ENCODE assay signal across 8 cellular contexts in genomic region chr6:166626177-166627038, GRCh38. TPM values are rescaled to one million over a fixed set of nuclear protein-coding genes. Genes with fewer than 3 reads are reported as not detected.
DNase-seq lines count a peak whose midpoint lies in the region; ATAC-seq, FAIRE-seq and TF ChIP-seq lines count a peak whose summit lies in the region.

No MANE protein-coding gene starts in this region.

- H4K20me1 ChIP-seq in DND-41 (ENCODE audit: insufficient read depth, low read length): no peaks in the 10 kb centered on the region

- no peaks in the 10 kb centered on the region for H3K36me3 ChIP-seq in DND-41 (ENCODE audit: insufficient read depth, low read length)
- no peaks in the 10 kb centered on the region for H3K36me3 ChIP-seq in gastroesophageal sphincter
- H3K36me3 ChIP-seq in pancreas: no peaks in the 10 kb centered on the region

- no peak for FAIRE-seq in pancreas (lab: Jason Lieb, UNC)

- peak overlapping the region; percentile 71 for H3K4me2 ChIP-seq in DND-41 (ENCODE audit: insufficient read depth, low read length)

- H3K9me3 ChIP-seq in DND-41 (ENCODE audit: insufficient read depth, low read length, severe bottlenecking): no peaks in the 10 kb centered on the region
- H3K9me3 ChIP-seq in gastroesophageal sphincter: no peaks in the 10 kb centered on the region
- H3K9me3 ChIP-seq in pancreas: no peaks in the 10 kb centered on the region

- CTCF ChIA-PET in HEK293T (lab: Yijun Ruan, JAX): no interaction called here

- peaks cover 20% of the 10 kb centered on the region for H3K4me1 ChIP-seq in DND-41 (ENCODE audit: insufficient read depth, low read length)
- peaks cover 0 to 62% (median 16%) of the 10 kb centered on the region in 3 donors for H3K4me1 ChIP-seq in gastroesophageal sphincter
- H3K4me1 ChIP-seq in pancreas: peaks cover 0 to 20% (median 18%) of the 10 kb centered on the region in 3 donors

- ATAC-seq in DND-41 (ENCODE audit: insufficient read depth, low read depth) (no peak), gastroesophageal sphincter (peak; percentile 0), pancreas (peak; percentile 0 to 21 (median 3)), HG03108 (IDR thresholded peaks at IDR 0.05; ENCODE audit: unreplicated experiment) (no peak)

- POLR2A ChIA-PET in HEK293T (lab: Yijun Ruan, JAX): interaction anchor here (1.0 to 2.0 kb wide), 2 partner anchors 8 to 13 kb away, joined by 3 to 8 read pairs; no protein-coding TSS in a partner anchor

- DNase-seq in DND-41 (no peak), HEK293T (ENCODE audit: extremely low spot score) (peak; percentile 28), NCI-H345 treated with DMSO at 0.1 percent for 48 hours (lab: John Stamatoyannopoulos, UW; ENCODE audit: unreplicated experiment) (peak; percentile 18), pancreas (peak in 5 of 6 donors; percentile 32 to 81 (median 56)), COLO829 (ENCODE audit: low spot score) (no peak)
- peak; percentile 19 for DNase-seq in activated effector memory CD4-positive, alpha-beta T cell treated with Interleukin-2 at 50 U/mL for 16 hours

- H3K27me3 ChIP-seq in DND-41 (ENCODE audit: insufficient read depth, low read length, poor library complexity) (peaks cover 25% of the 10 kb centered on the region), gastroesophageal sphincter (no peaks in the 10 kb centered on the region), pancreas (no peaks in the 10 kb centered on the region)

- TF ChIP-seq POLR2A in gastroesophageal sphincter (IDR thresholded peaks at IDR 0.05): no peak

- no peak for TF ChIP-seq EP300 in gastroesophageal sphincter (IDR thresholded peaks at IDR 0.05)

- peak overlapping the region; percentile 47 for H3K9ac ChIP-seq in DND-41 (ENCODE audit: low read depth, low read length)

- intact Hi-C loops in pancreas (cut with DNase I): no loop called here

- 3 to 8% methylated on average over 4 to 19 of the region's 67 CpGs for WGBS in gastroesophageal sphincter (ENCODE audit: low coverage in 1 of 2), 2 donors
- WGBS in pancreas, 2 donors: 1% methylated on average over 67 of the region's 67 CpGs

- H3K27ac ChIP-seq in DND-41 (ENCODE audit: low read length) (no peak overlapping the region), gastroesophageal sphincter (peak overlapping the region in 3 of 4 donors; percentile 85 to 90 (median 87)), pancreas (peak overlapping the region; percentile 78 to 84 (median 82))

- no peaks in the 10 kb centered on the region for H3K79me2 ChIP-seq in DND-41 (ENCODE audit: insufficient read depth, low read length)

- H3K4me3 ChIP-seq in DND-41 (ENCODE audit: low read depth in 1 of 2, low read length in 2 of 2): peak overlapping the region in 1 of 2 experiments; percentile 57; a peak in 2 of 4 replicates
- H3K4me3 ChIP-seq in gastroesophageal sphincter: peak overlapping the region; percentile 73 to 91
- peak overlapping the region; percentile 50 to 96 (median 86) for H3K4me3 ChIP-seq in pancreas

- H2AFZ ChIP-seq in DND-41 (ENCODE audit: low read depth, low read length): no peak overlapping the region

- TF ChIP-seq CTCF in DND-41 (IDR thresholded peaks at IDR 0.05; ENCODE audit: borderline replicate concordance, extremely low read depth, low read length, poor library complexity, severe bottlenecking) (no peak), gastroesophageal sphincter (IDR thresholded peaks at IDR 0.05) (no peak), pancreas (IDR thresholded peaks at IDR 0.05) (no peak)

TF ChIP-seq in HEK293T, 16 proteins besides CTCF, POLR2A, EP300 and RAD21:
- peak; percentile 31 for TF ChIP-seq L3MBTL2 (conservative IDR thresholded peaks at IDR 0.05)
- TF ChIP-seq NFRKB (IDR thresholded peaks at IDR 0.05): no peak
TF ChIP-seq in HEK293T: peak in this region for 1.

RNA-seq across cellular contexts. Expression of gene RPS6KA2, which starts 0.6 kb away (rescaled TPM):
- total RNA-seq in gastroesophageal sphincter: 100 to 1,000 TPM in 1 of 4 donors, 10 to 100 TPM in 3; 55.4 to 119 (median 76.4) TPM
- total RNA-seq in pancreas: 10 to 100 TPM; 17.3 to 95.4 (median 23.6) TPM
- polyA plus RNA-seq in pancreas: 10 to 100 TPM in 1 of 2 donors, 1 to 10 TPM in 1; 7.9 to 11.2 TPM

RNA-seq across cellular contexts. Expression of gene RAMACL, which starts 39.9 kb away (rescaled TPM):
- total RNA-seq in gastroesophageal sphincter (1 to 10 TPM in 3 of 4 donors, under 1 TPM in 1; 0.27 to 2.5 (median 1.7) TPM), pancreas (1 to 10 TPM in 4 of 6 donors, under 1 TPM in 2; 0.72 to 3.1 (median 1.6) TPM)
- polyA plus RNA-seq in pancreas: under 1 TPM; 0.33 to 0.49 TPM

Comparison
In these comparisons a context has a peak if more than half of its experiments do, and no peak if none do; other contexts are left out.
1. ATAC-seq: peak in gastroesophageal sphincter (single experiment) and pancreas (4 of 4); none in DND-41 (single experiment) and HG03108 (single experiment).
2. DNase-seq: peak in HEK293T (single experiment), NCI-H345 treated with DMSO at 0.1 percent for 48 hours (single experiment), activated effector memory CD4-positive, alpha-beta T cell treated with Interleukin-2 at 50 U/mL for 16 hours (single experiment) and pancreas (5 of 6); none in DND-41 (single experiment) and COLO829 (single experiment).